In the genomic region with DNA sequence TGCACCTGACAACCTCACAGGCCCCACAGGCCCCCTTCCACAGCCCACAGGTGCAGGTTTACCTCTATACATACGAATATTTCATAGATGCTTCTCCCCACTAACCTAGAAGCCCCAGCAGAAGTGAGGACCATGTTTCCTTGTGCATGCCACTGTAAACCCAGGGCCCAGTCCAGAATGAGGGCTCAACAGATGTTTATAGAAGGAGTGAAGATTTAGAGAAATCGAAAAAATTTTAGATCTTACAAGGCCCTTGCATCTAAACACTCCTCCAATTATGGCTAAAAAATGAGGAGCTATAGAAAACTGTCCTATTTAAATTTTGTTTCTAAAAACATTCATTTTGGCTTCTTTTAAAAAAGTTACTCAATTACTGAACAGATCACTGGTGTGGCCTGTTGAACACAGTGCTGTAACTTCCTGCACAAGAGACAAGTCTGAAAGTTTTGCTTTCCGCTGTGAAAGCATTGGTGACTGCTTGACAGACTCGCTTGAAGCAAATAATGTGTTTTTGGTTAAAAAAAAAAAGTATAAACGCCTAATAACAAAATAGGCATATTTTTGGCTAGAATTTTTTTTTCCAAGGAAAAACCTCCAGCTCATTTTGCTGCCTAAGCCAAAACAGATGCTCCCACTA, we compare ENCODE assay signal across 7 cellular contexts. TPM values are rescaled to one million over a fixed set of nuclear protein-coding genes. Genes with fewer than 3 reads are reported as not detected.
DNase-seq lines count a peak whose midpoint lies in the region; ATAC-seq and TF ChIP-seq lines count a peak whose summit lies in the region.

No MANE protein-coding gene starts in this region.

- H3K9me3 ChIP-seq in MM.1S (replicated peaks; ENCODE audit: insufficient read depth, low read length): no peaks in the 10 kb centered on the region
- H3K9me3 ChIP-seq in mucosa of stomach (ENCODE audit: control insufficient read depth, low read length): no peaks in the 10 kb centered on the region

- peaks cover 53% of the 10 kb centered on the region for H3K4me1 Mint-ChIP-seq in chondrocyte (ENCODE audit: low read depth)

- H3K27ac ChIP-seq in MM.1S (ENCODE audit: low read length): peak overlapping the region; percentile 70

- H3K27me3 ChIP-seq in MM.1S (replicated peaks; ENCODE audit: insufficient read depth, low read length) (no peaks in the 10 kb centered on the region), mucosa of stomach (ENCODE audit: control insufficient read depth, insufficient read depth, low read length) (no peaks in the 10 kb centered on the region)

- H3K4me3 ChIP-seq in MM.1S (ENCODE audit: low read length) (peak overlapping the region; percentile 74), mucosa of stomach (ENCODE audit: low read length) (no peak overlapping the region)

- H3K9me3 Mint-ChIP-seq in chondrocyte (ENCODE audit: low read depth): no peaks in the 10 kb centered on the region

- peaks cover 11% of the 10 kb centered on the region for H3F3A ChIP-seq in MM.1S (ENCODE audit: insufficient read depth, low read length)

- H3K4me3 Mint-ChIP-seq in chondrocyte (ENCODE audit: unreplicated experiment): peak overlapping the region; percentile 73

- peak overlapping the region; percentile 88 for H3K4me2 ChIP-seq in MM.1S (ENCODE audit: low read depth, low read length)

- H3K9ac ChIP-seq in MM.1S (ENCODE audit: low read length): peak overlapping the region; percentile 70
- peak overlapping the region; percentile 73 for H3K9ac ChIP-seq in mucosa of stomach (ENCODE audit: low read length)

- no peaks in the 10 kb centered on the region for H3K36me3 ChIP-seq in MM.1S (replicated peaks; ENCODE audit: insufficient read depth, low read length)
- no peaks in the 10 kb centered on the region for H3K36me3 ChIP-seq in mucosa of stomach (ENCODE audit: control insufficient read depth, insufficient read depth, low read length)

- peak overlapping the region; percentile 93 for H3K27ac Mint-ChIP-seq in chondrocyte (ENCODE audit: unreplicated experiment)

- peaks cover 20% of the 10 kb centered on the region for H3K4me1 ChIP-seq in MM.1S (ENCODE audit: low read length)
- peaks cover 15% of the 10 kb centered on the region for H3K4me1 ChIP-seq in mucosa of stomach (ENCODE audit: control insufficient read depth, insufficient read depth, low read length)

- H3K27me3 Mint-ChIP-seq in chondrocyte (ENCODE audit: low read depth): no peaks in the 10 kb centered on the region

- peaks cover 56% of the 10 kb centered on the region for H3K79me2 ChIP-seq in MM.1S (ENCODE audit: low read length)

- H2AFZ ChIP-seq in MM.1S (ENCODE audit: low read length): peak overlapping the region; percentile 69

- ATAC-seq in GM18511 (IDR thresholded peaks at IDR 0.05; ENCODE audit: unreplicated experiment): peak; percentile 25
- ATAC-seq in HG03159 (IDR thresholded peaks at IDR 0.05; ENCODE audit: unreplicated experiment): no peak
- no peak for ATAC-seq in GM19463 (IDR thresholded peaks at IDR 0.05; ENCODE audit: unreplicated experiment)

- H3K9me2 ChIP-seq in MM.1S (replicated peaks; ENCODE audit: insufficient read depth, low read length): no peaks in the 10 kb centered on the region

- no peak for TF ChIP-seq CTCF in MM.1S (IDR thresholded peaks at IDR 0.05; ENCODE audit: low read length)
- TF ChIP-seq CTCF in chondrocyte (IDR thresholded peaks at IDR 0.05): no peak

- DNase-seq in MM.1S (peak; percentile 79), chondrocyte (ENCODE audit: low spot score) (no peak), NCI-H446 (lab: John Stamatoyannopoulos, UW) (no peak)

- H3K36me3 Mint-ChIP-seq in chondrocyte (ENCODE audit: low read depth): no peaks in the 10 kb centered on the region

- H4K20me1 ChIP-seq in MM.1S (ENCODE audit: insufficient read depth, low read length): peaks cover 3% of the 10 kb centered on the region; the same call in 1 of the 2 replicates

RNA-seq across cellular contexts. Expression of a gene that starts 1.2 kb away (rescaled TPM):
- total RNA-seq in chondrocyte: 19.0 to 32.3 TPM (median 32.1 TPM) in 3 replicates

RNA-seq across cellular contexts. Expression of a gene that starts 49.2 kb away (rescaled TPM):
- total RNA-seq in chondrocyte: 30.7 to 37.0 TPM (median 31.0 TPM) in 3 replicates
